ENCODE assay signal across 8 cellular contexts in the genomic region with DNA sequence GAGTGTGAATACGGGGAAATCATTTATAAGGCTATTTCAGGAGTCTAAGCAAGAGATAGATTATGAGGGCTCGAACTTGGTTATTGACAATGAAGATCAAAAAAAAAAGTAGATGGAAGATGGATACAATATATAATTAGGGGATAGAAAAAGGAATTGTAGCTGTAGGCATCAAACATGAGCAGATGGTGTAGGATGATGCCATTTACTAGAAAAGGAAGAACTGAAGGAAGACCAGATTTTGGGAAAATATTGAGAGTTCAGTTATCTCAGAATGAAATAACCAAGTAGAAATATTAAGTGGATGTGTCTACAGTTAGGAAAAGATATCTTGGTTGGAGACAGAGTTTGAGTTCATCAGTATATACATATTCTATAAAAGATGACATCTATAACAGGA.
"Had no signal": no experiment of that assay in that cellular context is flagged by ENCODE, and none has a peak within 500 bp of the region (broad histone marks: within the 10 kb centered on the region; RNA-seq: fewer than 3 reads in every experiment).

No MANE protein-coding gene starts in this region.

- ATAC-seq: GM12878 had no signal

- FAIRE-seq: G401.6, GM12878, GM12891, GM12892, GM18507, GM19239 had no signal

- DNase-seq: GDM1, GF-D8 had no signal

- H3K4me3 ChIP-seq: GM12878 had no signal
